ENCODE assay signal across 17 cellular contexts in genomic region chr16:15886078-15886477, GRCh38. TPM values are rescaled to one million over a fixed set of nuclear protein-coding genes. Genes with fewer than 3 reads are reported as not detected.
A peak's percentile ranks its signal among the peaks of the same experiment; 100 is the strongest.
DNase-seq lines count a peak whose midpoint lies in the region; ATAC-seq and TF ChIP-seq lines count a peak whose summit lies in the region.
"Had no signal": no experiment of that assay in that cellular context is flagged by ENCODE, and none has a peak within 500 bp of the region (broad histone marks: within the 10 kb centered on the region; RNA-seq: fewer than 3 reads in every experiment).

No MANE protein-coding gene starts in this region.

- POLR2A ChIA-PET in naive thymus-derived CD8-positive, alpha-beta T cell (lab: Charles Lee), result no interaction called here

- no peak overlapping the region for H3K4me3 ChIP-seq in CD4-positive, CD25-positive, alpha-beta regulatory T cell (ENCODE audit: low read depth, low read length)
- H3K4me3 ChIP-seq in GM23338, result no peak overlapping the region
- no peak overlapping the region for H3K4me3 ChIP-seq in suprapubic skin
- H3K4me3 ChIP-seq: body of pancreas, right atrium auricular region had no signal

- peaks cover 20% of the 10 kb centered on the region for H3K4me1 ChIP-seq in CD4-positive, CD25-positive, alpha-beta regulatory T cell (ENCODE audit: control insufficient read depth, insufficient read depth, low read length, poor library complexity, severe bottlenecking)
- H3K4me1 ChIP-seq in GM23338 (ENCODE audit: insufficient read depth) (peaks cover 5% of the 10 kb centered on the region; the same call in 1 of the 2 replicates), suprapubic skin (peaks cover 33% of the 10 kb centered on the region)

- 38% methylated on average over 1 of the region's 1 CpG for WGBS in suprapubic skin

- no peak overlapping the region for H3K4me2 ChIP-seq in GM23338

- peaks cover 8% of the 10 kb centered on the region; the same call in 1 of the 2 replicates for H4K20me1 ChIP-seq in GM23338 (replicated peaks; ENCODE audit: insufficient read depth)

- no peak for TF ChIP-seq EP300 in suprapubic skin (IDR thresholded peaks at IDR 0.05)

- TF ChIP-seq CTCF in GM23338 (conservative IDR thresholded peaks at IDR 0.05; ENCODE audit: low read depth in 2 of 2) (no peak), suprapubic skin (IDR thresholded peaks at IDR 0.05) (no peak)

- peak overlapping the region in 2 of 3 donors; percentile 27 to 79 for H3K27ac Mint-ChIP-seq in CD4-positive, CD25-positive, alpha-beta regulatory T cell
- H3K27ac Mint-ChIP-seq in GM23338, result no peak overlapping the region
- peak overlapping the region; percentile 30 for H3K27ac Mint-ChIP-seq in activated T-helper 2 cell treated with anti-CD3 and anti-CD28 coated beads, Interferon-gamma antibody, Interleukin-2, Interleukin-4, amounts not matched to agents 10 μg/mL and 5 μg/mL and 100 μg/mL, durations not matched to agents 14 hours and 24 hours and 36 hours
- peak overlapping the region in 4 of 10 donors; percentile 1 to 60 (median 4) for H3K27ac Mint-ChIP-seq in naive thymus-derived CD8-positive, alpha-beta T cell

- no peaks in the 10 kb centered on the region for H3K27me3 ChIP-seq in CD4-positive, CD25-positive, alpha-beta regulatory T cell (ENCODE audit: control insufficient read depth, insufficient read depth, low read length)
- H3K27me3 ChIP-seq in GM23338 (ENCODE audit: insufficient read depth), result no peaks in the 10 kb centered on the region
- H3K27me3 ChIP-seq in suprapubic skin, result no peaks in the 10 kb centered on the region
- H3K27me3 ChIP-seq: body of pancreas, right atrium auricular region had no signal

- no peak for ATAC-seq in CD4-positive, CD25-positive, alpha-beta regulatory T cell (ENCODE audit: low read depth in 2 of 2)
- ATAC-seq in GM23338, result no peak
- ATAC-seq in naive thymus-derived CD8-positive, alpha-beta T cell, result no peak
- ATAC-seq: body of pancreas, Right ventricle myocardium inferior had no signal

- peaks cover 47% of the 10 kb centered on the region for H3K79me2 ChIP-seq in GM23338 (replicated peaks; ENCODE audit: insufficient read depth)

- H3K9me3 Mint-ChIP-seq in CD4-positive, CD25-positive, alpha-beta regulatory T cell, result no peaks in the 10 kb centered on the region
- no peaks in the 10 kb centered on the region for H3K9me3 Mint-ChIP-seq in GM23338
- H3K9me3 Mint-ChIP-seq in activated T-helper 2 cell treated with anti-CD3 and anti-CD28 coated beads, Interferon-gamma antibody, Interleukin-2, Interleukin-4, amounts not matched to agents 10 μg/mL and 5 μg/mL and 100 μg/mL, durations not matched to agents 14 hours and 24 hours and 36 hours, result no peaks in the 10 kb centered on the region
- no peaks in the 10 kb centered on the region for H3K9me3 Mint-ChIP-seq in naive thymus-derived CD8-positive, alpha-beta T cell

- peaks cover 24% of the 10 kb centered on the region for H3K36me3 ChIP-seq in CD4-positive, CD25-positive, alpha-beta regulatory T cell (ENCODE audit: control insufficient read depth, insufficient read depth, low read length)
- H3K36me3 ChIP-seq in GM23338 (ENCODE audit: insufficient read depth) (no peaks in the 10 kb centered on the region), suprapubic skin (peaks cover 25% of the 10 kb centered on the region)

- peaks cover 5% of the 10 kb centered on the region; the same call in 1 of the 2 replicates for H3F3A ChIP-seq in GM23338 (replicated peaks; ENCODE audit: low read depth)

- intact Hi-C loops in activated T-helper 2 cell treated with anti-CD3 and anti-CD28 coated beads, Interferon-gamma antibody, Interleukin-2, Interleukin-4, amounts not matched to agents 10 μg/mL and 5 μg/mL and 100 μg/mL, durations not matched to agents 14 hours and 24 hours and 36 hours (cut with micrococcal nuclease), result loop anchor here (5.0 to 10.0 kb wide), 2 partner anchors 146 to 239 kb away; no protein-coding TSS in a partner anchor

- peaks cover 14% of the 10 kb centered on the region for H3K36me3 Mint-ChIP-seq in CD4-positive, CD25-positive, alpha-beta regulatory T cell
- peaks cover 24% of the 10 kb centered on the region for H3K36me3 Mint-ChIP-seq in GM23338 (ENCODE audit: low read depth)
- H3K36me3 Mint-ChIP-seq in activated T-helper 2 cell treated with anti-CD3 and anti-CD28 coated beads, Interferon-gamma antibody, Interleukin-2, Interleukin-4, amounts not matched to agents 10 μg/mL and 5 μg/mL and 100 μg/mL, durations not matched to agents 14 hours and 24 hours and 36 hours (ENCODE audit: low read depth), result peaks cover 39% of the 10 kb centered on the region
- H3K36me3 Mint-ChIP-seq in naive thymus-derived CD8-positive, alpha-beta T cell, result peaks cover 0 to 35% (median 5%) of the 10 kb centered on the region in 3 donors

- no peaks in the 10 kb centered on the region for H3K9me3 ChIP-seq in CD4-positive, CD25-positive, alpha-beta regulatory T cell (ENCODE audit: control insufficient read depth in 2 of 2, low read length in 2 of 2)
- no peaks in the 10 kb centered on the region for H3K9me3 ChIP-seq in suprapubic skin
- H3K9me3 ChIP-seq: body of pancreas, Caco-2, right atrium auricular region had no signal

- H2AFZ ChIP-seq in GM23338, result no peak overlapping the region

- H3K4me3 Mint-ChIP-seq in CD4-positive, CD25-positive, alpha-beta regulatory T cell, result peak overlapping the region; percentile 5 to 99 (median 64)
- H3K4me3 Mint-ChIP-seq in GM23338, result peak overlapping the region; percentile 7; the same call in 1 of the 3 replicates
- H3K4me3 Mint-ChIP-seq in activated T-helper 2 cell treated with anti-CD3 and anti-CD28 coated beads, Interferon-gamma antibody, Interleukin-2, Interleukin-4, amounts not matched to agents 10 μg/mL and 5 μg/mL and 100 μg/mL, durations not matched to agents 14 hours and 24 hours and 36 hours (ENCODE audit: low read depth), result peak overlapping the region; percentile 49
- H3K4me3 Mint-ChIP-seq in naive thymus-derived CD8-positive, alpha-beta T cell, result peak overlapping the region in 9 of 10 donors; percentile 16 to 77 (median 54)

- H3K4me1 Mint-ChIP-seq in CD4-positive, CD25-positive, alpha-beta regulatory T cell, result peaks cover 28 to 43% (median 35%) of the 10 kb centered on the region in 4 donors
- H3K4me1 Mint-ChIP-seq in GM23338, result peaks cover 11% of the 10 kb centered on the region
- H3K4me1 Mint-ChIP-seq in activated T-helper 2 cell treated with anti-CD3 and anti-CD28 coated beads, Interferon-gamma antibody, Interleukin-2, Interleukin-4, amounts not matched to agents 10 μg/mL and 5 μg/mL and 100 μg/mL, durations not matched to agents 14 hours and 24 hours and 36 hours (ENCODE audit: low read depth), result peaks cover 31% of the 10 kb centered on the region
- peaks cover 18 to 46% (median 35%) of the 10 kb centered on the region in 4 donors for H3K4me1 Mint-ChIP-seq in naive thymus-derived CD8-positive, alpha-beta T cell

- DNase-seq in CD4-positive, CD25-positive, alpha-beta regulatory T cell, result no peak
- DNase-seq in GM23338 (ENCODE audit: low spot score), result no peak
- DNase-seq in activated T-helper 2 cell treated with anti-CD3 and anti-CD28 coated beads, Interferon-gamma antibody, Interleukin-2, Interleukin-4, amounts not matched to agents 10 μg/mL and 5 μg/mL and 100 μg/mL, durations not matched to agents 14 hours and 24 hours and 36 hours (ENCODE audit: low spot score), result no peak
- no peak for DNase-seq in naive thymus-derived CD8-positive, alpha-beta T cell
- no peak for DNase-seq in NK-92 treated with Interleukin-12 subunit alpha and Interleukin-12 subunit beta, amount 100 ng/mL, for 24 hours (lab: John Stamatoyannopoulos, UW)
- no peak for DNase-seq in occipital lobe (lab: John Stamatoyannopoulos, UW)
- DNase-seq in suprapubic skin (ENCODE audit: low spot score in 2 of 2), result no peak
- DNase-seq: body of pancreas; Caco-2; effector CD4-positive, alpha-beta T cell; foreskin fibroblast; NCI-H187; NCI-H526; stimulated activated CD4-positive, alpha-beta T cell treated with anti-CD3 and anti-CD28 coated beads, Interleukin-2, amount 100 ng/mL, for 48 hours had no signal

- H3K27ac ChIP-seq in CD4-positive, CD25-positive, alpha-beta regulatory T cell (ENCODE audit: insufficient read depth, low read length, poor library complexity, severe bottlenecking), result no peak overlapping the region
- H3K27ac ChIP-seq in GM23338 (ENCODE audit: low read depth) (no peak overlapping the region), suprapubic skin (no peak overlapping the region)
- H3K27ac ChIP-seq: body of pancreas, right atrium auricular region had no signal

- H3K9me2 ChIP-seq in GM23338 (ENCODE audit: insufficient read depth), result no peaks in the 10 kb centered on the region

- no peaks in the 10 kb centered on the region for H3K27me3 Mint-ChIP-seq in CD4-positive, CD25-positive, alpha-beta regulatory T cell
- H3K27me3 Mint-ChIP-seq in GM23338 (ENCODE audit: insufficient read depth, low read depth, poor library complexity), result peaks cover 4% of the 10 kb centered on the region
- H3K27me3 Mint-ChIP-seq in activated T-helper 2 cell treated with anti-CD3 and anti-CD28 coated beads, Interferon-gamma antibody, Interleukin-2, Interleukin-4, amounts not matched to agents 10 μg/mL and 5 μg/mL and 100 μg/mL, durations not matched to agents 14 hours and 24 hours and 36 hours (ENCODE audit: low read depth), result no peaks in the 10 kb centered on the region
- no peaks in the 10 kb centered on the region for H3K27me3 Mint-ChIP-seq in naive thymus-derived CD8-positive, alpha-beta T cell

- no peak for TF ChIP-seq POLR2A in suprapubic skin (IDR thresholded peaks at IDR 0.05)

RNA-seq across cellular contexts. Expression of gene CEP20, which starts 2.3 kb away (rescaled TPM):
- total RNA-seq in CD4-positive, CD25-positive, alpha-beta regulatory T cell, result 14.8 TPM
- 10 to 100 TPM; 29.0 to 33.5 (median 31.6) TPM for polyA plus RNA-seq in CD4-positive, CD25-positive, alpha-beta regulatory T cell
- total RNA-seq in GM23338 (2014; rRNA removed; shearing (Covaris generic)), result 63.0 and 70.9 TPM in 2 replicates
- 50.2 and 60.2 TPM in 2 replicates for polyA plus RNA-seq in GM23338 (2016; fragmentation: Nextera tagmentation; extraction: Ambion mirVana)
- 39.4 and 39.7 TPM in 2 replicates for total RNA-seq in activated T-helper 2 cell treated with anti-CD3 and anti-CD28 coated beads, Interferon-gamma antibody, Interleukin-2, Interleukin-4, amounts not matched to agents 10 μg/mL and 5 μg/mL and 100 μg/mL, durations not matched to agents 14 hours and 24 hours and 36 hours
- total RNA-seq in naive thymus-derived CD8-positive, alpha-beta T cell, result 10 to 100 TPM; 26.0 to 26.8 TPM
- polyA plus RNA-seq in naive thymus-derived CD8-positive, alpha-beta T cell, result 10 to 100 TPM; 26.5 to 32.9 (median 27.9) TPM
- total RNA-seq in occipital lobe, result 38.2 TPM
- 10 to 100 TPM; 31.2 to 45.1 (median 39.5) TPM for total RNA-seq in suprapubic skin

RNA-seq across cellular contexts. Expression of gene MYH11, which starts 29.2 kb away (rescaled TPM):
- total RNA-seq in CD4-positive, CD25-positive, alpha-beta regulatory T cell, result not detected
- under 1 TPM; 0.15 to 0.67 (median 0.43) TPM for polyA plus RNA-seq in CD4-positive, CD25-positive, alpha-beta regulatory T cell
- total RNA-seq in GM23338 (2014; rRNA removed; shearing (Covaris generic)), result 1.0 and 5.9 TPM in 2 replicates
- 0.71 and 1.6 TPM in 2 replicates for polyA plus RNA-seq in GM23338 (2016; fragmentation: Nextera tagmentation; extraction: Ambion mirVana)
- total RNA-seq in activated T-helper 2 cell treated with anti-CD3 and anti-CD28 coated beads, Interferon-gamma antibody, Interleukin-2, Interleukin-4, amounts not matched to agents 10 μg/mL and 5 μg/mL and 100 μg/mL, durations not matched to agents 14 hours and 24 hours and 36 hours, result not detected in 2 replicates
- total RNA-seq in naive thymus-derived CD8-positive, alpha-beta T cell, result not detected
- under 1 TPM in 2 of 3 donors, not detected in 1; 0.20 to 0.59 TPM for polyA plus RNA-seq in naive thymus-derived CD8-positive, alpha-beta T cell
- total RNA-seq in occipital lobe (under 0.01 TPM), suprapubic skin (10 to 100 TPM; 24.2 to 54.8 (median 36.0) TPM)
- total RNA-seq: Caco-2, H4 had no signal

Comparison
In these comparisons a context has a peak if more than half of its experiments do, and no peak if none do; other contexts are left out.
1. H3K4me3 Mint-ChIP-seq: peak in every context shown above with its lines; median percentile 64 in CD4-positive, CD25-positive, alpha-beta regulatory T cell; 54 in naive thymus-derived CD8-positive, alpha-beta T cell; 49 in activated T-helper 2 cell treated with anti-CD3 and anti-CD28 coated beads, Interferon-gamma antibody, Interleukin-2, Interleukin-4, amounts not matched to agents 10 μg/mL and 5 μg/mL and 100 μg/mL, durations not matched to agents 14 hours and 24 hours and 36 hours; 7 in GM23338.